Comparison of ENCODE assay signal across 21 cellular contexts in the genomic region with DNA sequence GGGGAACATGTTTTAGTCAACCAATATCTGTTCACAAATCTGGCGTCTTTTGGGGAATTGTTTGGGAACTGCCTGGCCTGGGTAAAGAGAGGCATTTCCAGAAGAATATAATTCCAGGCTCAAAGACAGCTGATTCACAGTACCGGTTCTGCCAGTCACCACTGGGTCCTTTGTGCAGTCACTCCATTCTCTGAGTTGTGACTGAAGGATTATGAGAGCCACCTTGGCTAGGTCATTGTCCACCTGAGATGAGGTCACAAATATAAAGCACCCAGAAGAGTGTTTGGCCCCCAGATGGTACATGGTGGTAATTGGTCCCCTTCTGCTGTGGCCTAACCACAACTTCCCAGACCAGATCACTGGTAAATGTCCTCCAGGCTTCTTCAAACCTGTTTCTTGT.
"Had no signal": no experiment of that assay in that cellular context is flagged by ENCODE, and none has a peak within 500 bp of the region (broad histone marks: within the 10 kb centered on the region; RNA-seq: fewer than 3 reads in every experiment).

No MANE protein-coding gene starts in this region.

- H3K27me3 ChIP-seq: esophagus squamous epithelium, ovary, right lobe of liver had no signal

- H3K4me3 ChIP-seq: esophagus squamous epithelium, ovary, right lobe of liver, thoracic aorta had no signal

- H3K9me3 ChIP-seq: esophagus squamous epithelium, ovary, right lobe of liver, thoracic aorta had no signal

- DNase-seq: activated CD4-positive, alpha-beta T cell treated with anti-CD3 and anti-CD28 coated beads for 1 hour; activated CD4-positive, alpha-beta T cell treated with anti-CD3 and anti-CD28 coated beads, Interleukin-2, amount 10 ng/mL, durations not matched to agents 7 days and 5 days; activated CD8-positive, alpha-beta T cell treated with anti-CD3 and anti-CD28 coated beads for 36 hours; activated gamma-delta T cell treated with Interleukin-2 at 50 U/mL for 16 hours; activated naive CD4-positive, alpha-beta T cell treated with anti-CD3 and anti-CD28 coated beads, Interleukin-2, amount 50 U/mL, for 16 hours; activated T-cell treated with anti-CD3 and anti-CD28 coated beads, Interleukin-2, amount 50 U/mL, for 4 hours; amniotic stem cell; caudate nucleus; endodermal cell; esophagus squamous epithelium; left ventricle myocardium superior; mammary epithelial cell; naive thymus-derived CD4-positive, alpha-beta T cell; ovary; right lobe of liver; stimulated activated CD4-positive, alpha-beta T cell treated with anti-CD3 and anti-CD28 coated beads, Interleukin-2, amount 100 ng/mL, for 48 hours; stimulated activated naive CD8-positive, alpha-beta T cell treated with anti-CD3 and anti-CD28 coated beads, Interleukin-15, Interleukin-2, amounts not matched to agents 100 U/mL and 50 U/mL, for 24 hours had no signal

- FAIRE-seq: frontal cortex, islet of Langerhans, urothelium cell line had no signal

- H3K27ac ChIP-seq: esophagus squamous epithelium, ovary, right lobe of liver, thoracic aorta had no signal

- H3K4me1 ChIP-seq: right lobe of liver had no signal

- H3K36me3 ChIP-seq: esophagus squamous epithelium, ovary, right lobe of liver, thoracic aorta had no signal
